In genomic region chr1:165631403-165632151, GRCh38 we compare ENCODE assay signal across 8 cellular contexts. TPM values are rescaled to one million over a fixed set of nuclear protein-coding genes. Genes with fewer than 3 reads are reported as not detected.
DNase-seq lines count a peak whose midpoint lies in the region; ATAC-seq, FAIRE-seq and TF ChIP-seq lines count a peak whose summit lies in the region.

No MANE protein-coding gene starts in this region.

- intact Hi-C loops in thyroid gland (cut with DNase I): no loop called here

- no peak overlapping the region for H3K27ac Mint-ChIP-seq in activated T-cell treated with anti-CD3 and anti-CD28 coated beads, Interleukin-2, amount 50 U/mL, for 24 hours
- no peak overlapping the region for H3K27ac Mint-ChIP-seq in neural crest cell (ENCODE audit: unreplicated experiment)

- peak; percentile 36 for ATAC-seq in HG03045 (IDR thresholded peaks at IDR 0.05; ENCODE audit: unreplicated experiment)

- no peaks in the 10 kb centered on the region for H3K36me3 ChIP-seq in thyroid gland

- peak overlapping the region; percentile 86 for H3K4me3 ChIP-seq in fibroblast of pulmonary artery (replicated peaks; ENCODE audit: low read depth, low read length)
- H3K4me3 ChIP-seq in thyroid gland (replicated peaks in 1 of 3): peak overlapping the region; percentile 42 to 56 (median 56)

- no peaks in the 10 kb centered on the region for H3K9me3 ChIP-seq in thyroid gland

- peak in 1 of 2 donors; percentile 23 for TF ChIP-seq POLR2A in thyroid gland (IDR thresholded peaks at IDR 0.05)

- peaks cover 11% of the 10 kb centered on the region for H3K36me3 Mint-ChIP-seq in activated T-cell treated with anti-CD3 and anti-CD28 coated beads, Interleukin-2, amount 50 U/mL, for 24 hours (ENCODE audit: low read depth)
- no peaks in the 10 kb centered on the region for H3K36me3 Mint-ChIP-seq in neural crest cell (ENCODE audit: low read depth)

- H3K4me1 ChIP-seq in thyroid gland: peaks cover 39 to 45% of the 10 kb centered on the region in 2 donors

- peak; percentile 74 for FAIRE-seq in GM18507 (lab: Jason Lieb, UNC)

- H3K4me3 Mint-ChIP-seq in activated T-cell treated with anti-CD3 and anti-CD28 coated beads, Interleukin-2, amount 50 U/mL, for 24 hours: no peak overlapping the region
- H3K4me3 Mint-ChIP-seq in neural crest cell: no peak overlapping the region

- peak; percentile 75 for DNase-seq in AG08396 (ENCODE audit: low spot score)
- no peak for DNase-seq in GM18507 (ENCODE audit: extremely low spot score, insufficient read length, low read depth)
- DNase-seq in NOMO-1 treated with dmso at 0.1 percent for 144 hours (lab: John Stamatoyannopoulos, UW; ENCODE audit: unreplicated experiment): peak; percentile 74
- DNase-seq in activated T-cell treated with anti-CD3 and anti-CD28 coated beads, Interleukin-2, amount 50 U/mL, for 24 hours: peak; percentile 67
- DNase-seq in fibroblast of pulmonary artery (ENCODE audit: low read depth): peak; percentile 80
- DNase-seq in neural crest cell (ENCODE audit: low read depth, low spot score): peak; percentile 46
- DNase-seq in thyroid gland: peak; percentile 52 to 55

- H3K27me3 ChIP-seq in thyroid gland: no peaks in the 10 kb centered on the region

- WGBS in thyroid gland, 2 donors: 0 to 1% methylated on average over 28 of the region's 28 CpGs

- peak overlapping the region; percentile 82 to 95 (median 92) for H3K27ac ChIP-seq in thyroid gland

- peaks cover 19% of the 10 kb centered on the region for H3K4me1 Mint-ChIP-seq in activated T-cell treated with anti-CD3 and anti-CD28 coated beads, Interleukin-2, amount 50 U/mL, for 24 hours (ENCODE audit: low read depth)
- peaks cover 25% of the 10 kb centered on the region for H3K4me1 Mint-ChIP-seq in neural crest cell

- TF ChIP-seq CTCF in fibroblast of pulmonary artery (IDR thresholded peaks at IDR 0.05; ENCODE audit: low read length, missing control alignments) (peak; percentile 28), neural crest cell (conservative IDR thresholded peaks at IDR 0.05) (peak; percentile 23), thyroid gland (IDR thresholded peaks at IDR 0.05) (peak in 4 of 6 experiments; percentile 3 to 13 (median 11))

- H3K27me3 Mint-ChIP-seq in activated T-cell treated with anti-CD3 and anti-CD28 coated beads, Interleukin-2, amount 50 U/mL, for 24 hours: no peaks in the 10 kb centered on the region
- peaks cover 3% of the 10 kb centered on the region for H3K27me3 Mint-ChIP-seq in neural crest cell (ENCODE audit: low read depth)

- no peaks in the 10 kb centered on the region for H3K9me3 Mint-ChIP-seq in activated T-cell treated with anti-CD3 and anti-CD28 coated beads, Interleukin-2, amount 50 U/mL, for 24 hours
- no peaks in the 10 kb centered on the region for H3K9me3 Mint-ChIP-seq in neural crest cell

RNA-seq across cellular contexts. Expression of gene MGST3, which starts 0.5 kb away (rescaled TPM):
- total RNA-seq in neural crest cell: 94.2 and 100.0 TPM in 2 replicates
- 100 to 1,000 TPM; 146 to 366 (median 307) TPM for total RNA-seq in thyroid gland
